In the genomic region with DNA sequence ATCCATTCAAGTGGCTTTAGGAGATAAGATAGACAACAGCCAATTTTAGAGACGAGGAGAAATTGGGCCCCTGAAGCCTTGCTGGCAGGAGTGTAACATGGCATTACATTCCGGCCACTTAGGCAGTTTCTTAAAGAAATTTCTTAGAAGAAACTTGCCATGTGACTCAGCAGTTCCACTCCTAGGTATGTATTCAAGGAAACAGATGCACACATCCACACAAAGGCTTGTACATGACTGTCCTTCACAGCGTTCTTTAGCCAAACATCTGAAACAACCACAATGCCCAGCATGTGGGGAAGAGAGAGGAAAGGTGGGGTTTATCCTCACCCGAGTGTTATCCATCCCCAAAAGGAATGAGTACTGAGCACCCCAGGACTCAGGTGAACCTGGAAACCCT, we compare ENCODE assay signal across 19 cellular contexts.
A peak's percentile ranks its signal among the peaks of the same experiment; 100 is the strongest.
DNase-seq lines count a peak whose midpoint lies in the region; ATAC-seq, FAIRE-seq and TF ChIP-seq lines count a peak whose summit lies in the region.
"Had no signal": no experiment of that assay in that cellular context is flagged by ENCODE, and none has a peak within 500 bp of the region (broad histone marks: within the 10 kb centered on the region; RNA-seq: fewer than 3 reads in every experiment).

No MANE protein-coding gene starts in this region.

- no peaks in the 10 kb centered on the region for H3K27me3 ChIP-seq in small intestine (ENCODE audit: control insufficient read depth in 2 of 2, insufficient read depth in 2 of 2, low read length in 2 of 2)
- H3K27me3 ChIP-seq: stomach had no signal

- H3K9me3 ChIP-seq in small intestine (ENCODE audit: control insufficient read depth, low read depth): no peaks in the 10 kb centered on the region

- H3K36me3 ChIP-seq in small intestine (ENCODE audit: control insufficient read depth in 2 of 2, insufficient read depth in 2 of 2, low read length in 2 of 2): no peaks in the 10 kb centered on the region
- H3K36me3 ChIP-seq: stomach had no signal

- CTCF ChIA-PET in activated CD8-positive, alpha-beta T cell treated with anti-CD3 and anti-CD28 coated beads for 36 hours (lab: Charles Lee): no interaction called here
- CTCF ChIA-PET in activated CD8-positive, alpha-beta T cell treated with anti-CD3 and anti-CD28 coated beads, Interleukin-2, amount 10 ng/mL, durations not matched to agents 7 days and 5 days (lab: Charles Lee): no interaction called here
- CTCF ChIA-PET in T-cell (lab: Charles Lee): no interaction called here

- no peaks in the 10 kb centered on the region for H3K27me3 Mint-ChIP-seq in activated CD8-positive, alpha-beta T cell treated with anti-CD3 and anti-CD28 coated beads for 36 hours
- H3K27me3 Mint-ChIP-seq in activated CD8-positive, alpha-beta T cell treated with anti-CD3 and anti-CD28 coated beads, Interleukin-2, amount 10 ng/mL, durations not matched to agents 7 days and 5 days (ENCODE audit: low read depth): no peaks in the 10 kb centered on the region
- no peaks in the 10 kb centered on the region for H3K27me3 Mint-ChIP-seq in T-cell
- H3K27me3 Mint-ChIP-seq in endothelial cell (ENCODE audit: unreplicated experiment): peaks cover 20% of the 10 kb centered on the region

- intact Hi-C loops in activated CD8-positive, alpha-beta T cell treated with anti-CD3 and anti-CD28 coated beads for 36 hours (cut with micrococcal nuclease): no loop called here

- no peak for TF ChIP-seq CTCF in activated CD8-positive, alpha-beta T cell treated with anti-CD3 and anti-CD28 coated beads for 36 hours (IDR thresholded peaks at IDR 0.05)
- no peak for TF ChIP-seq CTCF in endothelial cell (IDR thresholded peaks at IDR 0.05; ENCODE audit: unreplicated experiment)

- no peak overlapping the region for H3K27ac ChIP-seq in small intestine (ENCODE audit: low read depth in 1 of 2, low read length in 1 of 2)
- H3K27ac ChIP-seq: C4-2B, neural progenitor cell, stomach had no signal

- H3K4me3 Mint-ChIP-seq in activated CD8-positive, alpha-beta T cell treated with anti-CD3 and anti-CD28 coated beads for 36 hours: no peak overlapping the region
- H3K4me3 Mint-ChIP-seq in activated CD8-positive, alpha-beta T cell treated with anti-CD3 and anti-CD28 coated beads, Interleukin-2, amount 10 ng/mL, durations not matched to agents 7 days and 5 days: no peak overlapping the region
- H3K4me3 Mint-ChIP-seq in T-cell: no peak overlapping the region
- H3K4me3 Mint-ChIP-seq in endothelial cell (ENCODE audit: unreplicated experiment): no peak overlapping the region
- no peak overlapping the region for H3K4me3 Mint-ChIP-seq in stimulated activated effector memory CD8-positive, alpha-beta T cell treated with anti-CD3 and anti-CD28 coated beads, Interleukin-12 subunit alpha, Interleukin-12 subunit beta, amount 100 ng/mL, for 72 hours
- H3K4me3 Mint-ChIP-seq: mesothelial cell of epicardium, neural progenitor cell had no signal

- 64 to 72% (median 67%) methylated on average over 4 of the region's 4 CpGs for WGBS in small intestine, 3 donors

- H3K4me3 ChIP-seq in small intestine (ENCODE audit: low read depth in 1 of 2, low read length in 2 of 2): no peak overlapping the region
- H3K4me3 ChIP-seq: neural progenitor cell, stomach had no signal

- peak; percentile 36 for DNase-seq in activated CD8-positive, alpha-beta T cell treated with anti-CD3 and anti-CD28 coated beads for 36 hours
- DNase-seq in activated CD8-positive, alpha-beta T cell treated with anti-CD3 and anti-CD28 coated beads, Interleukin-2, amount 10 ng/mL, durations not matched to agents 7 days and 5 days: no peak
- DNase-seq in T-cell: no peak
- no peak for DNase-seq in endothelial cell (ENCODE audit: low spot score)
- DNase-seq in stimulated activated effector memory CD8-positive, alpha-beta T cell treated with anti-CD3 and anti-CD28 coated beads, Interleukin-12 subunit alpha, Interleukin-12 subunit beta, amount 100 ng/mL, for 72 hours (ENCODE audit: low spot score in 2 of 2): no peak
- DNase-seq in small intestine: no peak
- no peak for DNase-seq in GDM1 (lab: John Stamatoyannopoulos, UW)
- DNase-seq: cerebellar nuclear complex, DMS79, NCI-H146, NCI-H226, stomach, T-helper 1 cell had no signal

- peaks cover 19% of the 10 kb centered on the region for H3K9me3 Mint-ChIP-seq in activated CD8-positive, alpha-beta T cell treated with anti-CD3 and anti-CD28 coated beads for 36 hours
- H3K9me3 Mint-ChIP-seq in activated CD8-positive, alpha-beta T cell treated with anti-CD3 and anti-CD28 coated beads, Interleukin-2, amount 10 ng/mL, durations not matched to agents 7 days and 5 days (ENCODE audit: insufficient read depth): peaks cover 30% of the 10 kb centered on the region
- H3K9me3 Mint-ChIP-seq in T-cell (peaks cover 15 to 27% (median 15%) of the 10 kb centered on the region in 3 donors), endothelial cell (ENCODE audit: unreplicated experiment) (peaks cover 11% of the 10 kb centered on the region)
- H3K9me3 Mint-ChIP-seq in stimulated activated effector memory CD8-positive, alpha-beta T cell treated with anti-CD3 and anti-CD28 coated beads, Interleukin-12 subunit alpha, Interleukin-12 subunit beta, amount 100 ng/mL, for 72 hours: peaks cover 23% of the 10 kb centered on the region

- peaks cover 60% of the 10 kb centered on the region for H3K4me1 Mint-ChIP-seq in activated CD8-positive, alpha-beta T cell treated with anti-CD3 and anti-CD28 coated beads for 36 hours (ENCODE audit: low read depth)
- peaks cover 32% of the 10 kb centered on the region for H3K4me1 Mint-ChIP-seq in activated CD8-positive, alpha-beta T cell treated with anti-CD3 and anti-CD28 coated beads, Interleukin-2, amount 10 ng/mL, durations not matched to agents 7 days and 5 days (ENCODE audit: low read depth)
- peaks cover 46 to 54% (median 50%) of the 10 kb centered on the region in 3 donors for H3K4me1 Mint-ChIP-seq in T-cell
- H3K4me1 Mint-ChIP-seq in endothelial cell (ENCODE audit: unreplicated experiment): peaks cover 11% of the 10 kb centered on the region
- peaks cover 38% of the 10 kb centered on the region for H3K4me1 Mint-ChIP-seq in stimulated activated effector memory CD8-positive, alpha-beta T cell treated with anti-CD3 and anti-CD28 coated beads, Interleukin-12 subunit alpha, Interleukin-12 subunit beta, amount 100 ng/mL, for 72 hours

- no peaks in the 10 kb centered on the region for H3K4me1 ChIP-seq in small intestine (ENCODE audit: control insufficient read depth in 2 of 2, insufficient read depth in 1 of 2, low read depth in 1 of 2, low read length in 1 of 2)

- H3K36me3 Mint-ChIP-seq in activated CD8-positive, alpha-beta T cell treated with anti-CD3 and anti-CD28 coated beads for 36 hours (ENCODE audit: low read depth): peaks cover 52% of the 10 kb centered on the region
- H3K36me3 Mint-ChIP-seq in activated CD8-positive, alpha-beta T cell treated with anti-CD3 and anti-CD28 coated beads, Interleukin-2, amount 10 ng/mL, durations not matched to agents 7 days and 5 days (ENCODE audit: low read depth): peaks cover 18% of the 10 kb centered on the region
- H3K36me3 Mint-ChIP-seq in T-cell (peaks cover 27% of the 10 kb centered on the region), endothelial cell (ENCODE audit: low read depth, unreplicated experiment) (peaks cover 35% of the 10 kb centered on the region)
- peaks cover 11% of the 10 kb centered on the region for H3K36me3 Mint-ChIP-seq in stimulated activated effector memory CD8-positive, alpha-beta T cell treated with anti-CD3 and anti-CD28 coated beads, Interleukin-12 subunit alpha, Interleukin-12 subunit beta, amount 100 ng/mL, for 72 hours

- peak overlapping the region; percentile 47 for H3K27ac Mint-ChIP-seq in activated CD8-positive, alpha-beta T cell treated with anti-CD3 and anti-CD28 coated beads for 36 hours
- no peak overlapping the region for H3K27ac Mint-ChIP-seq in activated CD8-positive, alpha-beta T cell treated with anti-CD3 and anti-CD28 coated beads, Interleukin-2, amount 10 ng/mL, durations not matched to agents 7 days and 5 days
- H3K27ac Mint-ChIP-seq in T-cell: peak overlapping the region; percentile 52 to 66
- peak overlapping the region; percentile 13 for H3K27ac Mint-ChIP-seq in endothelial cell (ENCODE audit: unreplicated experiment)
- no peak overlapping the region for H3K27ac Mint-ChIP-seq in stimulated activated effector memory CD8-positive, alpha-beta T cell treated with anti-CD3 and anti-CD28 coated beads, Interleukin-12 subunit alpha, Interleukin-12 subunit beta, amount 100 ng/mL, for 72 hours
- H3K27ac Mint-ChIP-seq: mesothelial cell of epicardium, neural progenitor cell had no signal

- ATAC-seq in activated CD8-positive, alpha-beta T cell treated with anti-CD3 and anti-CD28 coated beads for 36 hours: peak; percentile 24
- no peak for ATAC-seq in activated CD8-positive, alpha-beta T cell treated with anti-CD3 and anti-CD28 coated beads, Interleukin-2, amount 10 ng/mL, durations not matched to agents 7 days and 5 days
- ATAC-seq in T-cell (replicated peaks in 1 of 4): no peak
- peak; percentile 57 for ATAC-seq in stimulated activated effector memory CD8-positive, alpha-beta T cell treated with anti-CD3 and anti-CD28 coated beads, Interleukin-12 subunit alpha, Interleukin-12 subunit beta, amount 100 ng/mL, for 72 hours
- ATAC-seq in HG03135 (IDR thresholded peaks at IDR 0.05; ENCODE audit: unreplicated experiment): no peak

- no peak for FAIRE-seq in small intestine (lab: Jason Lieb, UNC)
- FAIRE-seq: A204.1, GM19239 had no signal

- POLR2A ChIA-PET in activated CD8-positive, alpha-beta T cell treated with anti-CD3 and anti-CD28 coated beads for 36 hours (lab: Charles Lee): no interaction called here
- POLR2A ChIA-PET in activated CD8-positive, alpha-beta T cell treated with anti-CD3 and anti-CD28 coated beads, Interleukin-2, amount 10 ng/mL, durations not matched to agents 7 days and 5 days (lab: Charles Lee): no interaction called here
- POLR2A ChIA-PET in T-cell (lab: Charles Lee): no interaction called here

Comparison
In these comparisons a context has a peak if more than half of its experiments do, and no peak if none do; other contexts are left out.
1. ATAC-seq: peak in activated CD8-positive, alpha-beta T cell treated with anti-CD3 and anti-CD28 coated beads for 36 hours (single experiment) and stimulated activated effector memory CD8-positive, alpha-beta T cell treated with anti-CD3 and anti-CD28 coated beads, Interleukin-12 subunit alpha, Interleukin-12 subunit beta, amount 100 ng/mL, for 72 hours (single experiment); none in activated CD8-positive, alpha-beta T cell treated with anti-CD3 and anti-CD28 coated beads, Interleukin-2, amount 10 ng/mL, durations not matched to agents 7 days and 5 days (single experiment), T-cell (0 of 4) and HG03135 (single experiment).
2. H3K27ac Mint-ChIP-seq: peak in activated CD8-positive, alpha-beta T cell treated with anti-CD3 and anti-CD28 coated beads for 36 hours (single experiment), T-cell (2 of 2) and endothelial cell (single experiment); none in activated CD8-positive, alpha-beta T cell treated with anti-CD3 and anti-CD28 coated beads, Interleukin-2, amount 10 ng/mL, durations not matched to agents 7 days and 5 days (single experiment) and stimulated activated effector memory CD8-positive, alpha-beta T cell treated with anti-CD3 and anti-CD28 coated beads, Interleukin-12 subunit alpha, Interleukin-12 subunit beta, amount 100 ng/mL, for 72 hours (single experiment).